ENCODE assay signal across 29 cellular contexts in genomic region chr1:169785267-169785666, GRCh38. TPM values are rescaled to one million over a fixed set of nuclear protein-coding genes. Genes with fewer than 3 reads are reported as not detected.
"Had no signal": no experiment of that assay in that cellular context is flagged by ENCODE, and none has a peak within 500 bp of the region (broad histone marks: within the 10 kb centered on the region; RNA-seq: fewer than 3 reads in every experiment).

No MANE protein-coding gene starts in this region.

- H3K4me1 Mint-ChIP-seq: endodermal cell, immature natural killer cell had no signal

- H3K9me3 ChIP-seq: colonic mucosa, esophagus squamous epithelium, gastrocnemius medialis, heart right ventricle, left lung, lower lobe of right lung, mucosa of descending colon had no signal

- H3K36me3 Mint-ChIP-seq: immature natural killer cell, mesothelial cell of epicardium had no signal

- H3K9me3 Mint-ChIP-seq: dendritic cell treated with granulocyte-macrophage colony-stimulating factor and Interleukin-4, amounts not matched to agents 40 ng/mL and 50 ng/mL, for 4 days; effector memory CD8-positive, alpha-beta T cell; immature natural killer cell; naive B cell had no signal

- DNase-seq: colonic mucosa; cortex of kidney; effector CD8-positive, alpha-beta T cell; effector memory CD8-positive, alpha-beta T cell; endodermal cell; erythroblast; esophagus squamous epithelium; foreskin fibroblast; foreskin melanocyte; gastrocnemius medialis; glutamatergic neuron; head of caudate nucleus; heart right ventricle; hippocampal formation; immature natural killer cell; islet precursor cell; left cardiac atrium; left lung; left ventricle myocardium superior; lower lobe of right lung; mesenchymal stem cell; mucosa of descending colon; naive B cell had no signal

- H3K27ac ChIP-seq: colonic mucosa, epithelial cell of prostate, esophagus squamous epithelium, gastrocnemius medialis, heart right ventricle, left lung, lower lobe of right lung had no signal

- H3K36me3 ChIP-seq: colonic mucosa, esophagus squamous epithelium, gastrocnemius medialis, heart right ventricle, left lung, lower lobe of right lung had no signal

- H3K4me1 ChIP-seq: colonic mucosa, gastrocnemius medialis, heart right ventricle, left lung, lower lobe of right lung had no signal

- H3K27me3 ChIP-seq: colonic mucosa, esophagus squamous epithelium, gastrocnemius medialis had no signal

- H3K4me3 Mint-ChIP-seq: dendritic cell treated with granulocyte-macrophage colony-stimulating factor and Interleukin-4, amounts not matched to agents 40 ng/mL and 50 ng/mL, for 4 days; effector memory CD8-positive, alpha-beta T cell; endodermal cell; immature natural killer cell; mesothelial cell of epicardium; naive B cell had no signal

- H3K27ac Mint-ChIP-seq: dendritic cell treated with granulocyte-macrophage colony-stimulating factor and Interleukin-4, amounts not matched to agents 40 ng/mL and 50 ng/mL, for 4 days; effector memory CD8-positive, alpha-beta T cell; endodermal cell; immature natural killer cell; mesothelial cell of epicardium; naive B cell had no signal

- H3K4me3 ChIP-seq: colonic mucosa, esophagus squamous epithelium, gastrocnemius medialis, heart right ventricle, left lung, lower lobe of right lung, mucosa of descending colon had no signal

- ATAC-seq: effector memory CD8-positive, alpha-beta T cell; esophagus mucosa; gastrocnemius medialis; heart right ventricle; left cardiac atrium; left lung; left ventricle myocardium superior; lower lobe of right lung; mucosa of descending colon had no signal

RNA-seq across cellular contexts. Expression of gene SELE, which starts 51.4 kb away (rescaled TPM):
- total RNA-seq: endodermal cell, kidney epithelial cell, myocyte had no signal
